ENCODE assay signal across 10 cellular contexts in genomic region chr2:191866195-191866594, GRCh38. TPM values are rescaled to one million over a fixed set of nuclear protein-coding genes. Genes with fewer than 3 reads are reported as not detected.
DNase-seq lines count a peak whose midpoint lies in the region; ATAC-seq and TF ChIP-seq lines count a peak whose summit lies in the region.
"Had no signal": no experiment of that assay in that cellular context is flagged by ENCODE, and none has a peak within 500 bp of the region (broad histone marks: within the 10 kb centered on the region; RNA-seq: fewer than 3 reads in every experiment).

No MANE protein-coding gene starts in this region.

- intact Hi-C loops in PC-3 (cut with micrococcal nuclease) = loop anchor here (5.0 kb wide), 2 partner anchors 131 to 174 kb away; no protein-coding TSS in a partner anchor
- intact Hi-C loops in posterior vena cava (cut with DNase I) = no loop called here

- H3K36me3 ChIP-seq in PC-3 (ENCODE audit: low read depth, low read length) = no peaks in the 10 kb centered on the region
- no peaks in the 10 kb centered on the region for H3K36me3 ChIP-seq in subcutaneous abdominal adipose tissue (ENCODE audit: control insufficient read depth in 5 of 5, insufficient read depth in 5 of 5, low read length in 5 of 5)
- H3K36me3 ChIP-seq: WERI-Rb-1 had no signal

- no peak for DNase-seq in PC-3
- no peak for DNase-seq in coronary artery (ENCODE audit: low spot score)
- no peak for DNase-seq in mesothelial cell of epicardium (ENCODE audit: low spot score in 2 of 2, unreplicated experiment in 2 of 2)
- DNase-seq in posterior vena cava (ENCODE audit: low spot score) = no peak
- DNase-seq in NCI-H1417 (lab: John Stamatoyannopoulos, UW) = no peak
- DNase-seq: activated T-cell treated with anti-CD3 and anti-CD28 coated beads for 4 hours, WERI-Rb-1 had no signal

- no peak for ATAC-seq in PC-3
- ATAC-seq in HG03460 (IDR thresholded peaks at IDR 0.05; ENCODE audit: unreplicated experiment) = no peak
- no peak for ATAC-seq in HG02981 (IDR thresholded peaks at IDR 0.05; ENCODE audit: unreplicated experiment)

- no peak overlapping the region for H3K4me3 Mint-ChIP-seq in mesothelial cell of epicardium

- no peaks in the 10 kb centered on the region for H3K9me3 ChIP-seq in PC-3 (ENCODE audit: low read length)
- no peaks in the 10 kb centered on the region for H3K9me3 ChIP-seq in subcutaneous abdominal adipose tissue (ENCODE audit: control insufficient read depth in 5 of 5, low read length in 5 of 5)

- H3K27me3 Mint-ChIP-seq in mesothelial cell of epicardium (ENCODE audit: low read depth) = no peaks in the 10 kb centered on the region

- TF ChIP-seq CTCF in PC-3 (conservative IDR thresholded peaks at IDR 0.05; ENCODE audit: low read depth, low read length) = no peak
- no peak for TF ChIP-seq CTCF in coronary artery (IDR thresholded peaks at IDR 0.05)
- TF ChIP-seq CTCF in mesothelial cell of epicardium (IDR thresholded peaks at IDR 0.05; ENCODE audit: unreplicated experiment) = no peak

- no peaks in the 10 kb centered on the region for H4K20me1 ChIP-seq in PC-3 (ENCODE audit: low read length)

- H3K4me1 Mint-ChIP-seq in mesothelial cell of epicardium = peaks cover 51% of the 10 kb centered on the region

- peak overlapping the region; percentile 65 for H2AFZ ChIP-seq in PC-3 (ENCODE audit: low read length)

- no peaks in the 10 kb centered on the region for H3K9me2 ChIP-seq in PC-3 (replicated peaks; ENCODE audit: low read length)

- no peaks in the 10 kb centered on the region for H3K79me2 ChIP-seq in PC-3 (ENCODE audit: low read length)

- POLR2A ChIA-PET in PC-3 (lab: Charles Lee; ENCODE audit: unreplicated experiment) = interaction anchor here (0.5 kb wide), 1 partner anchor 13 kb away, joined by 4 read pairs; no protein-coding TSS in a partner anchor

- no TSS peak for BruUV-seq in PC-3 (replicated peaks; lab: Mats Ljungman, UMichigan)

- H3K27me3 ChIP-seq in PC-3 (ENCODE audit: low read length) = no peaks in the 10 kb centered on the region
- H3K27me3 ChIP-seq in subcutaneous abdominal adipose tissue (ENCODE audit: control insufficient read depth in 5 of 5, insufficient read depth in 4 of 5, low read length in 5 of 5) = no peaks in the 10 kb centered on the region

- peak overlapping the region; percentile 93 for H3K27ac Mint-ChIP-seq in mesothelial cell of epicardium

- H3K9me3 Mint-ChIP-seq in mesothelial cell of epicardium = peaks cover 4% of the 10 kb centered on the region

- CTCF ChIA-PET in PC-3 (lab: Charles Lee) = interaction anchor here (0.5 to 1.2 kb wide), 2 partner anchors 54 to 296 kb away, joined by 3 to 5 read pairs; no protein-coding TSS in a partner anchor

- H3F3A ChIP-seq in PC-3 (ENCODE audit: low read length, unreplicated experiment) = no peaks in the 10 kb centered on the region

- H3K4me1 ChIP-seq in PC-3 (ENCODE audit: insufficient read depth, low read length) (peaks cover 53% of the 10 kb centered on the region), subcutaneous abdominal adipose tissue (ENCODE audit: control insufficient read depth in 5 of 5, insufficient read depth in 5 of 5, low read length in 5 of 5) (peaks cover 17 to 39% (median 23%) of the 10 kb centered on the region in 5 donors)

- H3K9ac ChIP-seq in PC-3 (ENCODE audit: low read length) (peak overlapping the region; percentile 50), subcutaneous abdominal adipose tissue (ENCODE audit: low read length in 5 of 5) (no peak overlapping the region)

- peak overlapping the region; percentile 59 for H3K4me2 ChIP-seq in PC-3 (ENCODE audit: low read length)

- peak overlapping the region; percentile 92 for H3K27ac ChIP-seq in PC-3 (ENCODE audit: low read length)
- H3K27ac ChIP-seq in coronary artery = peak overlapping the region; percentile 20 to 64
- peak overlapping the region; percentile 70 for H3K27ac ChIP-seq in subcutaneous abdominal adipose tissue (ENCODE audit: low read depth, low read length)
- H3K27ac ChIP-seq: WERI-Rb-1 had no signal

- H3K4me3 ChIP-seq in PC-3 (ENCODE audit: low read length) (no peak overlapping the region), coronary artery (no peak overlapping the region), subcutaneous abdominal adipose tissue (ENCODE audit: low read depth in 1 of 5, low read length in 5 of 5) (no peak overlapping the region)

- peaks cover 3% of the 10 kb centered on the region for H3K36me3 Mint-ChIP-seq in mesothelial cell of epicardium

RNA-seq across cellular contexts. Expression of gene CAVIN2, which starts 19.3 kb away (rescaled TPM):
- 0.07 TPM in 1 of 2 replicates, not detected in the other for total RNA-seq in PC-3 (2014; rRNA removed)
- total RNA-seq in mesothelial cell of epicardium = 0.72 to 0.96 TPM (median 0.80 TPM) in 3 replicates
- 10 to 100 TPM; 40.4 to 48.8 TPM for total RNA-seq in posterior vena cava

Comparison
In these comparisons a context has a peak if more than half of its experiments do, and no peak if none do; other contexts are left out.
1. H3K27ac ChIP-seq: peak in every context shown above with its lines; median percentile 92 in PC-3; 70 in subcutaneous abdominal adipose tissue; 42 in coronary artery.
2. RNA of gene CAVIN2, which starts 19.3 kb away (total RNA-seq): 40.4 to 48.8 TPM in posterior vena cava; 0.72 to 0.96 TPM in mesothelial cell of epicardium and 0.07 TPM in PC-3; every median in the first group is over 10 times any median in the second.